10 cellular contexts compared by ENCODE assay signal in the genomic region with DNA sequence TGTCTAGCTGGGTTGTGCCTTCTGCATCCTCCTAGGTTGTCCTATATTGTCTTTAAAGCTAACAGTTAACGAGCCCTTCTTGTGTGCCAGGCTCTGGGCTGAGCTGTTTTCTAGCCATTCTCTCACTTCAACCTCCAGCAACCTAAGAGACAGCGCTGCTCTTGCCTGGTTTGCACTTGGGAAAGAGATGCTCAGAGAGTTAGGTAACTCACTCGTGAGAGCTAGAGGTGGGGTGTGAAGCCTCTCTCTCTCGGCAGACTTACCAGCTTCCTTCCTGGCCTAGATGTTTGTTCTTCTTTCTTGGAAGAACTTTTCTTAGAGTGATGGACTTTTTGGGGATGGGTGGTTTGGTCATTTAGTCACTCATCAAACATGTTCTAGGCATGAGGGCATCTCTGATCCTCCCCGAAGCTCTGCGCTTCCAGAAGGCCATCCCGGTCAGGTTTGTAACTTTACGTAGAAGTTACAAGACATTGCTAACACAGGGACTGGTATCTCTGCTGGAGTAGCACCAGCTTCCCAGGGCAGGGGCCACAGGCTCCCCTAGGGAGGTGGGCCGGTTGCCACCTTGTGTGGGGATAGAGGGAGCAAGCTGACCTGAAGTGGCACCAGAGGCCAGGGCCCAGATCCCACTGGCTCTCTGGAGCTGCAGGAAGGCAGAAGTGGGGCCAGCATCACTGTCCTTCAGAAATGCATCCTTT. TPM values are rescaled to one million over a fixed set of nuclear protein-coding genes. Genes with fewer than 3 reads are reported as not detected.
A peak's percentile ranks its signal among the peaks of the same experiment; 100 is the strongest.
DNase-seq lines count a peak whose midpoint lies in the region; ATAC-seq lines count a peak whose summit lies in the region.
"Had no signal": no experiment of that assay in that cellular context is flagged by ENCODE, and none has a peak within 500 bp of the region (broad histone marks: within the 10 kb centered on the region; RNA-seq: fewer than 3 reads in every experiment).

No MANE protein-coding gene starts in this region.

- no peaks in the 10 kb centered on the region for H3K9me3 ChIP-seq in right cardiac atrium (ENCODE audit: control insufficient read depth, low read length)

- peak overlapping the region; percentile 80 for H3K27ac ChIP-seq in right cardiac atrium (ENCODE audit: low read length)

- intact Hi-C loops in activated CD4-positive, alpha-beta memory T cell treated with anti-CD3 and anti-CD28 coated beads for 36 hours (cut with micrococcal nuclease): no loop called here
- intact Hi-C loops in right cardiac atrium (cut with DNase I): no loop called here

- DNase-seq in Jurkat, Clone E6-1 (ENCODE audit: low read depth, low spot score): peak; percentile 28
- no peak for DNase-seq in activated CD4-positive, alpha-beta memory T cell treated with anti-CD3 and anti-CD28 coated beads for 36 hours
- no peak for DNase-seq in right cardiac atrium
- DNase-seq in superior temporal gyrus (ENCODE audit: extremely low spot score): no peak
- DNase-seq: DMS 273 treated with DMSO at 0.1 percent for 48 hours, Karpas-422 had no signal

- peaks cover 14% of the 10 kb centered on the region for H3K4me1 ChIP-seq in right cardiac atrium (ENCODE audit: control insufficient read depth, insufficient read depth, low read length)

- H3K4me1 Mint-ChIP-seq in activated CD4-positive, alpha-beta memory T cell treated with anti-CD3 and anti-CD28 coated beads for 36 hours (ENCODE audit: low read depth): peaks cover 28% of the 10 kb centered on the region
- peaks cover 12% of the 10 kb centered on the region for H3K4me1 Mint-ChIP-seq in stimulated activated memory B cell treated with anti-CD40 and anti-IgM and Interleukin-4, amounts not matched to agents 10 μg/mL and 1 μg/mL and 100 μg/mL, for 72 hours

- no peaks in the 10 kb centered on the region for H3K27me3 ChIP-seq in right cardiac atrium (ENCODE audit: control insufficient read depth, insufficient read depth)

- ATAC-seq in right cardiac atrium: no peak
- no peak for ATAC-seq in stimulated activated memory B cell treated with anti-CD40 and anti-IgM and Interleukin-4, amounts not matched to agents 10 μg/mL and 1 μg/mL and 100 μg/mL, for 72 hours
- ATAC-seq in GM21737 (IDR thresholded peaks at IDR 0.05; ENCODE audit: unreplicated experiment): no peak
- ATAC-seq in GM18858 (IDR thresholded peaks at IDR 0.05; ENCODE audit: unreplicated experiment): no peak

- H3K27ac Mint-ChIP-seq in activated CD4-positive, alpha-beta memory T cell treated with anti-CD3 and anti-CD28 coated beads for 36 hours: peak overlapping the region; percentile 25
- peak overlapping the region; percentile 15 for H3K27ac Mint-ChIP-seq in stimulated activated memory B cell treated with anti-CD40 and anti-IgM and Interleukin-4, amounts not matched to agents 10 μg/mL and 1 μg/mL and 100 μg/mL, for 72 hours

- POLR2A ChIA-PET in activated CD4-positive, alpha-beta memory T cell treated with anti-CD3 and anti-CD28 coated beads for 36 hours (lab: Charles Lee): interaction anchor here (1.0 kb wide), 1 partner anchor 250 kb away, joined by 3 read pairs; no protein-coding TSS in a partner anchor

- WGBS in right cardiac atrium: 81% methylated on average over 9 of the region's 9 CpGs

- H3K4me3 ChIP-seq in Jurkat, Clone E6-1 (ENCODE audit: low read length): no peak overlapping the region
- no peak overlapping the region for H3K4me3 ChIP-seq in right cardiac atrium (ENCODE audit: low read length)

- no peaks in the 10 kb centered on the region for H3K9me3 Mint-ChIP-seq in activated CD4-positive, alpha-beta memory T cell treated with anti-CD3 and anti-CD28 coated beads for 36 hours
- H3K9me3 Mint-ChIP-seq in stimulated activated memory B cell treated with anti-CD40 and anti-IgM and Interleukin-4, amounts not matched to agents 10 μg/mL and 1 μg/mL and 100 μg/mL, for 72 hours: no peaks in the 10 kb centered on the region
- H3K9me3 Mint-ChIP-seq: nephron had no signal

- no peaks in the 10 kb centered on the region for H3K27me3 Mint-ChIP-seq in activated CD4-positive, alpha-beta memory T cell treated with anti-CD3 and anti-CD28 coated beads for 36 hours
- H3K27me3 Mint-ChIP-seq in stimulated activated memory B cell treated with anti-CD40 and anti-IgM and Interleukin-4, amounts not matched to agents 10 μg/mL and 1 μg/mL and 100 μg/mL, for 72 hours: no peaks in the 10 kb centered on the region

- CTCF ChIA-PET in activated CD4-positive, alpha-beta memory T cell treated with anti-CD3 and anti-CD28 coated beads for 36 hours (lab: Charles Lee): interaction anchor here (0.9 to 3.6 kb wide), 3 partner anchors 16 to 58 kb away, joined by 3 to 19 read pairs (median 3); a partner anchor contains a TSS

- H3K4me3 Mint-ChIP-seq in activated CD4-positive, alpha-beta memory T cell treated with anti-CD3 and anti-CD28 coated beads for 36 hours: no peak overlapping the region
- H3K4me3 Mint-ChIP-seq in stimulated activated memory B cell treated with anti-CD40 and anti-IgM and Interleukin-4, amounts not matched to agents 10 μg/mL and 1 μg/mL and 100 μg/mL, for 72 hours: no peak overlapping the region
- H3K4me3 Mint-ChIP-seq: nephron had no signal

- no peaks in the 10 kb centered on the region for H3K36me3 Mint-ChIP-seq in activated CD4-positive, alpha-beta memory T cell treated with anti-CD3 and anti-CD28 coated beads for 36 hours
- H3K36me3 Mint-ChIP-seq in stimulated activated memory B cell treated with anti-CD40 and anti-IgM and Interleukin-4, amounts not matched to agents 10 μg/mL and 1 μg/mL and 100 μg/mL, for 72 hours: no peaks in the 10 kb centered on the region

RNA-seq across cellular contexts. Expression of a gene that starts 14.3 kb away (rescaled TPM):
- polyA plus RNA-seq in Jurkat, Clone E6-1 (2012; ENCODE audit: insufficient read depth, insufficient read length): 21.3 TPM
- total RNA-seq in activated CD4-positive, alpha-beta memory T cell treated with anti-CD3 and anti-CD28 coated beads for 36 hours: 1 to 10 TPM; 2.5 to 3.1 TPM
- 1 to 10 TPM; 5.3 to 8.7 (median 7.4) TPM for total RNA-seq in right cardiac atrium
- polyA plus RNA-seq in right cardiac atrium: 11.5 TPM

RNA-seq across cellular contexts. Expression of a gene that starts 48.9 kb away (rescaled TPM):
- polyA plus RNA-seq in Jurkat, Clone E6-1 (2012; ENCODE audit: insufficient read depth, insufficient read length): not detected
- not detected for total RNA-seq in activated CD4-positive, alpha-beta memory T cell treated with anti-CD3 and anti-CD28 coated beads for 36 hours
- total RNA-seq in right cardiac atrium: under 1 TPM; 0.26 to 0.53 (median 0.37) TPM
- polyA plus RNA-seq in right cardiac atrium: 0.27 TPM
